26 cellular contexts compared by ENCODE assay signal in the genomic region with DNA sequence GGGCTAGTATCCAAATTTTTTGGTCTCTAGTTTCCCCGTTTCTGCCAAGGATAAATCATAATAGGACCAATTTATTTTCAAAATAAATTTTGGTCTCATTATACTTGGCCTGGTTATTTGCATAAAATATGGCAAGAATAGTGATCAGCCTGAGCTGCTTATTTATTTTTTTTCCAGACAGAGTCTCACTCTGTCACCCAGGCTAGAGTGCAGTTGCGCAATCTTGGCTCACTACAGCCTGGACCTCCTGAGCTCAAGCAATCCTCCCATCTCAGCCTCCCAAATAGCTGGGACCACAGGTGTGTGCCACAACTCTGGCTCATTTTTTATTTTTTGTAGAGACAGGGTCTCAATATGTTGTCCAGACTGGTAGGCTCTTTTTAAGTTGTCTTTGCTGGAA.
"Had no signal": no experiment of that assay in that cellular context is flagged by ENCODE, and none has a peak within 500 bp of the region (broad histone marks: within the 10 kb centered on the region; RNA-seq: fewer than 3 reads in every experiment).

No MANE protein-coding gene starts in this region.

- H3K36me3 ChIP-seq: colonic mucosa, esophagus squamous epithelium, gastrocnemius medialis, heart right ventricle, left lung, lower lobe of right lung had no signal

- H3K27ac ChIP-seq: colonic mucosa, epithelial cell of prostate, esophagus squamous epithelium, gastrocnemius medialis, heart right ventricle, left lung, lower lobe of right lung had no signal

- H3K27me3 ChIP-seq: colonic mucosa, esophagus squamous epithelium, gastrocnemius medialis, heart right ventricle, left lung had no signal

- H3K4me3 ChIP-seq: colonic mucosa, esophagus squamous epithelium, gastrocnemius medialis, heart right ventricle, left lung, lower lobe of right lung had no signal

- H3K9me3 ChIP-seq: colonic mucosa, esophagus squamous epithelium, gastrocnemius medialis, lower lobe of right lung had no signal

- H3K4me1 ChIP-seq: colonic mucosa, esophagus squamous epithelium, gastrocnemius medialis, heart right ventricle, left lung, lower lobe of right lung had no signal

- FAIRE-seq: endometrium, islet of Langerhans, keratinocyte had no signal

- DNase-seq: colonic mucosa; cortex of kidney; effector CD8-positive, alpha-beta T cell; effector memory CD8-positive, alpha-beta T cell; endodermal cell; erythroblast; esophagus squamous epithelium; foreskin fibroblast; foreskin melanocyte; gastrocnemius medialis; glutamatergic neuron; head of caudate nucleus; heart right ventricle; hippocampal formation; left cardiac atrium; left lung; left ventricle myocardium superior; lower lobe of right lung; mesendoderm; midbrain; naive thymus-derived CD4-positive, alpha-beta T cell had no signal

- ATAC-seq: effector memory CD8-positive, alpha-beta T cell; esophagus mucosa; gastrocnemius medialis; heart right ventricle; left cardiac atrium; left lung; left ventricle myocardium superior; lower lobe of right lung; naive thymus-derived CD4-positive, alpha-beta T cell had no signal
